ENCODE assay signal across 1 cellular context in the genomic region with DNA sequence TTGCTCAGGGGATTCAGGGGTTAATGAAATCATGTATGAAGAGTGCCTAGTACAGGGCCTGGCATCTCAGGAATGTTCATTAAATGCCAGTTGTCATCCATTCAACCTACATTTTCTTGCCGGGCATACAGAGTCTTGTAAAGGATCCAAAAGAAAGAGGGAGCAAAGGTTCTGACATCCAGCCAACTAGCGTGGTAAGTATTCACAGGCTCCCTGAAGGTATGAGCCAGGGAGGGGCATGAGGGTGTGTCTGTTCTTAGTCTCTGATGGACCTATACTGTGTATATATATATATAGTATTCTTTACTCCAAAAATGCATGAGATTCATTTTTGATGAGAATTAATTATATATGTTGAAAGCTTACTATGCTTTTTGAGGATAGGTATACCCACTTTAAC.
TF ChIP-seq lines count a peak whose summit lies in the region.

No MANE protein-coding gene starts in this region.

TF ChIP-seq in SK-N-SH treated with all-trans-retinoic acid at 6 μM for 48 hours, 23 proteins besides CTCF, POLR2A, EP300 and RAD21 (continued from another document):
- no peak for TF ChIP-seq ESRRG (CRISPR knock-in tag; IDR thresholded peaks at IDR 0.05)
TF ChIP-seq in SK-N-SH treated with all-trans-retinoic acid at 6 μM for 48 hours: peak in this region for 1.
